Comparison of ENCODE assay signal across 1 cellular context in the genomic region with DNA sequence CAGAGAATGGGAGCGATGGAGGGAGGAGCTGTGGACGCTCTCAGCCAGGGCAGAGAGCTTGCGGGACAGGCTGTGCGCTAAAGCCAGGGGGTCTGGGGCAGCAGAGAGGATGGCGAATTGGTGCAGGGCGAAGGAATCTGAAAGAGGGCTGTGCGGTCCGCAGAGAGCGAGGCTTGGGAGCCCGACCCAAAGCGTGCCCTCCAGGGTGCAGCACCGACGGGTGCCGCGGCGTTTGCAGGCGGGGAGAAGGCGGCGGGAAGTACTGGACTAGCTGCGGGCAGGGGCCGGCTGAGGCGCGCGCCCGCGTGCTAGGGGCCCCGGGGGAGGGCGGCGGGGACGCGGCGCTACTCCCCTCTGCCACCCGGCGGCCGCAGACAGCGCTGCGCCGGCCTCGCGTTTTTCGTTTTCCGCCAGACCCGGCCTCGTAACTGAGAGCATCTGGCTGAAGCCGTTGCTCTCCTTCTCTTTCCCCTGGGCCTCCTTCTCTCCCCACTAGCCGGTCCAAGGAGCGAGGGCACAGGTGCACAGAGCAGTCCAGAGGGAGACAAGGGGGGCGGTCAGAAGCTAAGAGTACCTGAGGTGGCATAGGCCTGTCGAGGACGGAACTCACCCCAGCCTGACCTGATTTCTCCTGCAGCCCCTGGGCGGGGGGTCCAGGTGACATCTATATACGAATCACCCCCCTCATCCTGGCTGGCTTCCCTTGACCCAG.
TF ChIP-seq lines count a peak whose summit lies in the region.

No MANE protein-coding gene starts in this region.

TF ChIP-seq in HepG2, 621 proteins besides CTCF, POLR2A, EP300 and RAD21 (continued from another document and continues in another):
- TF ChIP-seq ZNF746 (CRISPR knock-in tag; IDR thresholded peaks at IDR 0.05) (peak; percentile 45; the same call in 1 of the 2 replicates), ATRX (CRISPR knock-in tag; IDR thresholded peaks at IDR 0.05; ENCODE audit: borderline replicate concordance) (no peak), POLR2G (IDR thresholded peaks at IDR 0.05; ENCODE audit: low read depth, low read length) (peak; percentile 52; the same call in 1 of the 2 replicates), PAX8 (CRISPR knock-in tag; IDR thresholded peaks at IDR 0.05; ENCODE audit: borderline replicate concordance) (no peak), ZNF264 (CRISPR knock-in tag; IDR thresholded peaks at IDR 0.05) (no peak), ZNF335 (CRISPR knock-in tag; IDR thresholded peaks at IDR 0.05) (no peak), SYNCRIP (IDR thresholded peaks at IDR 0.05; ENCODE audit: insufficient read depth, low read depth, low read length) (no peak), ZNF354B (CRISPR knock-in tag; IDR thresholded peaks at IDR 0.05) (no peak), ZNF337 (CRISPR knock-in tag; IDR thresholded peaks at IDR 0.05; ENCODE audit: borderline replicate concordance, low read depth) (no peak), MTA1 (CRISPR knock-in tag; IDR thresholded peaks at IDR 0.05; ENCODE audit: borderline replicate concordance) (no peak), NFE2L1 (CRISPR knock-in tag; IDR thresholded peaks at IDR 0.05; ENCODE audit: borderline replicate concordance) (no peak), NR2F6 (IDR thresholded peaks at IDR 0.05) (no peak), NR2F6 (CRISPR knock-in tag; IDR thresholded peaks at IDR 0.05) (no peak), BHLHE40 (IDR thresholded peaks at IDR 0.05; ENCODE audit: low read length) (0 out of 2 replicates have a peak, but pooled peaks have one; percentile 16), ZNF160 (CRISPR knock-in tag; IDR thresholded peaks at IDR 0.05) (0 out of 2 replicates have a peak, but pooled peaks have one; percentile 35), KDM3A (CRISPR knock-in tag; IDR thresholded peaks at IDR 0.05; ENCODE audit: low read depth) (no peak), ZNF30 (CRISPR knock-in tag; IDR thresholded peaks at IDR 0.05) (no peak), NFKBIZ (CRISPR knock-in tag; IDR thresholded peaks at IDR 0.05) (no peak), RELA (CRISPR knock-in tag; IDR thresholded peaks at IDR 0.05) (no peak), CBX1 (IDR thresholded peaks at IDR 0.05; ENCODE audit: low read depth) (no peak), KDM5B (CRISPR knock-in tag; IDR thresholded peaks at IDR 0.05; ENCODE audit: borderline replicate concordance) (peak; percentile 73; the same call in 1 of the 2 replicates), SRSF4 (IDR thresholded peaks at IDR 0.05; ENCODE audit: low read depth, low read length, poor library complexity, severe bottlenecking) (no peak), ZFYVE20 (CRISPR knock-in tag; IDR thresholded peaks at IDR 0.05; ENCODE audit: borderline replicate concordance, low read depth) (no peak), SP4 (CRISPR knock-in tag; IDR thresholded peaks at IDR 0.05) (peak; percentile 59; the same call in 1 of the 2 replicates), HNRNPUL1 (IDR thresholded peaks at IDR 0.05; ENCODE audit: low read depth, low read length) (no peak), ZNF3 (CRISPR knock-in tag; IDR thresholded peaks at IDR 0.05) (no peak), TMF1 (CRISPR knock-in tag; IDR thresholded peaks at IDR 0.05; ENCODE audit: low read depth) (no peak), HNRNPLL (IDR thresholded peaks at IDR 0.05; ENCODE audit: low read depth, low read length, poor library complexity, severe bottlenecking) (peak; percentile 41), HNRNPK (IDR thresholded peaks at IDR 0.05; ENCODE audit: low read depth, low read length, poor library complexity, severe bottlenecking) (peak; percentile 22), ZNF367 (CRISPR knock-in tag; IDR thresholded peaks at IDR 0.05; ENCODE audit: borderline replicate concordance) (no peak), ZNF780A (CRISPR knock-in tag; IDR thresholded peaks at IDR 0.05) (no peak), THAP11 (CRISPR knock-in tag; IDR thresholded peaks at IDR 0.05) (peak; percentile 28; the same call in 1 of the 2 replicates), KDM4B (CRISPR knock-in tag; IDR thresholded peaks at IDR 0.05) (no peak), GATAD1 (CRISPR knock-in tag; IDR thresholded peaks at IDR 0.05) (no peak), ZNF674 (CRISPR knock-in tag; IDR thresholded peaks at IDR 0.05; ENCODE audit: low read depth) (no peak), ZNF331 (CRISPR knock-in tag; IDR thresholded peaks at IDR 0.05) (0 out of 2 replicates have a peak, but pooled peaks have one; percentile 30), TAF1 (CRISPR knock-in tag; IDR thresholded peaks at IDR 0.05) (no peak), FOXK1 (CRISPR knock-in tag; IDR thresholded peaks at IDR 0.05; ENCODE audit: borderline replicate concordance, low read depth) (no peak)
- TF ChIP-seq, protein P1, sequence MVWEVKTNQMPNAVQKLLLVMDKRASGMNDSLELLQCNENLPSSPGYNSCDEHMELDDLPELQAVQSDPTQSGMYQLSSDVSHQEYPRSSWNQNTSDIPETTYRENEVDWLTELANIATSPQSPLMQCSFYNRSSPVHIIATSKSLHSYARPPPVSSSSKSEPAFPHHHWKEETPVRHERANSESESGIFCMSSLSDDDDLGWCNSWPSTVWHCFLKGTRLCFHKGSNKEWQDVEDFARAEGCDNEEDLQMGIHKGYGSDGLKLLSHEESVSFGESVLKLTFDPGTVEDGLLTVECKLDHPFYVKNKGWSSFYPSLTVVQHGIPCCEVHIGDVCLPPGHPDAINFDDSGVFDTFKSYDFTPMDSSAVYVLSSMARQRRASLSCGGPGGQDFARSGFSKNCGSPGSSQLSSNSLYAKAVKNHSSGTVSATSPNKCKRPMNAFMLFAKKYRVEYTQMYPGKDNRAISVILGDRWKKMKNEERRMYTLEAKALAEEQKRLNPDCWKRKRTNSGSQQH (CRISPR knock-in tag; IDR thresholded peaks at IDR 0.05; ENCODE audit: low read depth): no peak
- TF ChIP-seq, protein P2, sequence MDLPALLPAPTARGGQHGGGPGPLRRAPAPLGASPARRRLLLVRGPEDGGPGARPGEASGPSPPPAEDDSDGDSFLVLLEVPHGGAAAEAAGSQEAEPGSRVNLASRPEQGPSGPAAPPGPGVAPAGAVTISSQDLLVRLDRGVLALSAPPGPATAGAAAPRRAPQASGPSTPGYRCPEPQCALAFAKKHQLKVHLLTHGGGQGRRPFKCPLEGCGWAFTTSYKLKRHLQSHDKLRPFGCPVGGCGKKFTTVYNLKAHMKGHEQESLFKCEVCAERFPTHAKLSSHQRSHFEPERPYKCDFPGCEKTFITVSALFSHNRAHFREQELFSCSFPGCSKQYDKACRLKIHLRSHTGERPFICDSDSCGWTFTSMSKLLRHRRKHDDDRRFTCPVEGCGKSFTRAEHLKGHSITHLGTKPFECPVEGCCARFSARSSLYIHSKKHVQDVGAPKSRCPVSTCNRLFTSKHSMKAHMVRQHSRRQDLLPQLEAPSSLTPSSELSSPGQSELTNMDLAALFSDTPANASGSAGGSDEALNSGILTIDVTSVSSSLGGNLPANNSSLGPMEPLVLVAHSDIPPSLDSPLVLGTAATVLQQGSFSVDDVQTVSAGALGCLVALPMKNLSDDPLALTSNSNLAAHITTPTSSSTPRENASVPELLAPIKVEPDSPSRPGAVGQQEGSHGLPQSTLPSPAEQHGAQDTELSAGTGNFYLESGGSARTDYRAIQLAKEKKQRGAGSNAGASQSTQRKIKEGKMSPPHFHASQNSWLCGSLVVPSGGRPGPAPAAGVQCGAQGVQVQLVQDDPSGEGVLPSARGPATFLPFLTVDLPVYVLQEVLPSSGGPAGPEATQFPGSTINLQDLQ (CRISPR knock-in tag; IDR thresholded peaks at IDR 0.05): 0 out of 2 replicates have a peak, but pooled peaks have one; percentile 26
- TF ChIP-seq, protein P3, sequence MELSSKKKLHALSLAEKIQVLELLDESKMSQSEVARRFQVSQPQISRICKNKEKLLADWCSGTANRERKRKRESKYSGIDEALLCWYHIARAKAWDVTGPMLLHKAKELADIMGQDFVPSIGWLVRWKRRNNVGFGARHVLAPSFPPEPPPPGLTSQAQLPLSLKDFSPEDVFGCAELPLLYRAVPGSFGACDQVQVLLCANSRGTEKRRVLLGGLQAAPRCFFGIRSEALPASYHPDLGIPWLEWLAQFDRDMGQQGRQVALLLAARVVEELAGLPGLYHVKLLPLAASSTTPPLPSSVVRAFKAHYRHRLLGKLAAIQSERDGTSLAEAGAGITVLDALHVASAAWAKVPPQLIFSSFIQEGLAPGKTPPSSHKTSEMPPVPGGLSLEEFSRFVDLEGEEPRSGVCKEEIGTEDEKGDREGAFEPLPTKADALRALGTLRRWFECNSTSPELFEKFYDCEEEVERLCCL (CRISPR knock-in tag; IDR thresholded peaks at IDR 0.05; ENCODE audit: borderline replicate concordance): no peak
- TF ChIP-seq, protein P4, sequence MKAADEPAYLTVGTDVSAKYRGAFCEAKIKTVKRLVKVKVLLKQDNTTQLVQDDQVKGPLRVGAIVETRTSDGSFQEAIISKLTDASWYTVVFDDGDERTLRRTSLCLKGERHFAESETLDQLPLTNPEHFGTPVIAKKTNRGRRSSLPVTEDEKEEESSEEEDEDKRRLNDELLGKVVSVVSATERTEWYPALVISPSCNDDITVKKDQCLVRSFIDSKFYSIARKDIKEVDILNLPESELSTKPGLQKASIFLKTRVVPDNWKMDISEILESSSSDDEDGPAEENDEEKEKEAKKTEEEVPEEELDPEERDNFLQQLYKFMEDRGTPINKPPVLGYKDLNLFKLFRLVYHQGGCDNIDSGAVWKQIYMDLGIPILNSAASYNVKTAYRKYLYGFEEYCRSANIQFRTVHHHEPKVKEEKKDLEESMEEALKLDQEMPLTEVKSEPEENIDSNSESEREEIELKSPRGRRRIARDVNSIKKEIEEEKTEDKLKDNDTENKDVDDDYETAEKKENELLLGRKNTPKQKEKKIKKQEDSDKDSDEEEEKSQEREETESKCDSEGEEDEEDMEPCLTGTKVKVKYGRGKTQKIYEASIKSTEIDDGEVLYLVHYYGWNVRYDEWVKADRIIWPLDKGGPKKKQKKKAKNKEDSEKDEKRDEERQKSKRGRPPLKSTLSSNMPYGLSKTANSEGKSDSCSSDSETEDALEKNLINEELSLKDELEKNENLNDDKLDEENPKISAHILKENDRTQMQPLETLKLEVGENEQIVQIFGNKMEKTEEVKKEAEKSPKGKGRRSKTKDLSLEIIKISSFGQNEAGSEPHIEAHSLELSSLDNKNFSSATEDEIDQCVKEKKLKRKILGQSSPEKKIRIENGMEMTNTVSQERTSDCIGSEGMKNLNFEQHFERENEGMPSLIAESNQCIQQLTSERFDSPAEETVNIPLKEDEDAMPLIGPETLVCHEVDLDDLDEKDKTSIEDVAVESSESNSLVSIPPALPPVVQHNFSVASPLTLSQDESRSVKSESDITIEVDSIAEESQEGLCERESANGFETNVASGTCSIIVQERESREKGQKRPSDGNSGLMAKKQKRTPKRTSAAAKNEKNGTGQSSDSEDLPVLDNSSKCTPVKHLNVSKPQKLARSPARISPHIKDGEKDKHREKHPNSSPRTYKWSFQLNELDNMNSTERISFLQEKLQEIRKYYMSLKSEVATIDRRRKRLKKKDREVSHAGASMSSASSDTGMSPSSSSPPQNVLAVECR (CRISPR knock-in tag; IDR thresholded peaks at IDR 0.05; ENCODE audit: borderline replicate concordance): peak; percentile 37; the same call in 1 of the 2 replicates
- TF ChIP-seq, protein P5, sequence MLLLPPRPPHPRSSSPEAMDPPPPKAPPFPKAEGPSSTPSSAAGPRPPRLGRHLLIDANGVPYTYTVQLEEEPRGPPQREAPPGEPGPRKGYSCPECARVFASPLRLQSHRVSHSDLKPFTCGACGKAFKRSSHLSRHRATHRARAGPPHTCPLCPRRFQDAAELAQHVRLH (CRISPR knock-in tag; IDR thresholded peaks at IDR 0.05; ENCODE audit: borderline replicate concordance, low read depth): no peak
- TF ChIP-seq, protein P6, sequence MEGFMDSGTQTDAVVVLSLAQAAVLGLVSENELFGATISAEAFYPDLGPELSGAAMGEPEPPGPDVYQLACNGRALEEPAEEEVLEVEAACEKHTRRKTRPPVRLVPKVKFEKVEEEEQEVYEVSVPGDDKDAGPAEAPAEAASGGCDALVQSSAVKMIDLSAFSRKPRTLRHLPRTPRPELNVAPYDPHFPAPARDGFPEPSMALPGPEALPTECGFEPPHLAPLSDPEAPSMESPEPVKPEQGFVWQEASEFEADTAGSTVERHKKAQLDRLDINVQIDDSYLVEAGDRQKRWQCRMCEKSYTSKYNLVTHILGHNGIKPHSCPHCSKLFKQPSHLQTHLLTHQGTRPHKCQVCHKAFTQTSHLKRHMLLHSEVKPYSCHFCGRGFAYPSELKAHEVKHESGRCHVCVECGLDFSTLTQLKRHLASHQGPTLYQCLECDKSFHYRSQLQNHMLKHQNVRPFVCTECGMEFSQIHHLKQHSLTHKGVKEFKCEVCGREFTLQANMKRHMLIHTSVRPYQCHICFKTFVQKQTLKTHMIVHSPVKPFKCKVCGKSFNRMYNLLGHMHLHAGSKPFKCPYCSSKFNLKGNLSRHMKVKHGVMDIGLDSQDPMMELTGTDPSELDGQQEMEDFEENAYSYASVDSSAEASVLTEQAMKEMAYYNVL (CRISPR knock-in tag; IDR thresholded peaks at IDR 0.05; ENCODE audit: borderline replicate concordance): no peak
- TF ChIP-seq, protein P7, sequence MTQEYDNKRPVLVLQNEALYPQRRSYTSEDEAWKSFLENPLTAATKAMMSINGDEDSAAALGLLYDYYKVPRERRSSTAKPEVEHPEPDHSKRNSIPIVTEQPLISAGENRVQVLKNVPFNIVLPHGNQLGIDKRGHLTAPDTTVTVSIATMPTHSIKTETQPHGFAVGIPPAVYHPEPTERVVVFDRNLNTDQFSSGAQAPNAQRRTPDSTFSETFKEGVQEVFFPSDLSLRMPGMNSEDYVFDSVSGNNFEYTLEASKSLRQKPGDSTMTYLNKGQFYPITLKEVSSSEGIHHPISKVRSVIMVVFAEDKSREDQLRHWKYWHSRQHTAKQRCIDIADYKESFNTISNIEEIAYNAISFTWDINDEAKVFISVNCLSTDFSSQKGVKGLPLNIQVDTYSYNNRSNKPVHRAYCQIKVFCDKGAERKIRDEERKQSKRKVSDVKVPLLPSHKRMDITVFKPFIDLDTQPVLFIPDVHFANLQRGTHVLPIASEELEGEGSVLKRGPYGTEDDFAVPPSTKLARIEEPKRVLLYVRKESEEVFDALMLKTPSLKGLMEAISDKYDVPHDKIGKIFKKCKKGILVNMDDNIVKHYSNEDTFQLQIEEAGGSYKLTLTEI (CRISPR knock-in tag; conservative IDR thresholded peaks at IDR 0.05): no peak
- TF ChIP-seq, protein P8, sequence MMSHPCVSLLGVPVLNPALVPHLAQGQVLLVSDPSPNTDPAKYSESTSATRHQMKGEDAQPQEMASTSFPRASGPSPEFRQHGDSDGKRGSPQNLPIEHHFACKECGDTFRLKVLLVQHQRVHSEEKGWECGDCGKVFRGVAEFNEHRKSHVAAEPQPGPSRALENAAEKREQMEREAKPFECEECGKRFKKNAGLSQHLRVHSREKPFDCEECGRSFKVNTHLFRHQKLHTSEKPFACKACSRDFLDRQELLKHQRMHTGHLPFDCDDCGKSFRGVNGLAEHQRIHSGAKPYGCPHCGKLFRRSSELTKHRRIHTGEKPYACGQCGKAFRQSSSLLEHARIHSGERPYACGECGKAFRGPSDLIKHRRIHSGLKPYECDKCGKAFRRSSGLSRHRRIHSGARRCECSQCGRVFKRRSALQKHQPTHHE (CRISPR knock-in tag; IDR thresholded peaks at IDR 0.05; ENCODE audit: borderline replicate concordance): no peak
- TF ChIP-seq, protein P9, sequence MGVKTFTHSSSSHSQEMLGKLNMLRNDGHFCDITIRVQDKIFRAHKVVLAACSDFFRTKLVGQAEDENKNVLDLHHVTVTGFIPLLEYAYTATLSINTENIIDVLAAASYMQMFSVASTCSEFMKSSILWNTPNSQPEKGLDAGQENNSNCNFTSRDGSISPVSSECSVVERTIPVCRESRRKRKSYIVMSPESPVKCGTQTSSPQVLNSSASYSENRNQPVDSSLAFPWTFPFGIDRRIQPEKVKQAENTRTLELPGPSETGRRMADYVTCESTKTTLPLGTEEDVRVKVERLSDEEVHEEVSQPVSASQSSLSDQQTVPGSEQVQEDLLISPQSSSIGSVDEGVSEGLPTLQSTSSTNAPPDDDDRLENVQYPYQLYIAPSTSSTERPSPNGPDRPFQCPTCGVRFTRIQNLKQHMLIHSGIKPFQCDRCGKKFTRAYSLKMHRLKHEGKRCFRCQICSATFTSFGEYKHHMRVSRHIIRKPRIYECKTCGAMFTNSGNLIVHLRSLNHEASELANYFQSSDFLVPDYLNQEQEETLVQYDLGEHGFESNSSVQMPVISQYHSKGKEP (CRISPR knock-in tag; IDR thresholded peaks at IDR 0.05): no peak
